18 cellular contexts compared by ENCODE assay signal in genomic region chr1:36731226-36732037, GRCh38.
A peak's percentile ranks its signal among the peaks of the same experiment; 100 is the strongest.
DNase-seq lines count a peak whose midpoint lies in the region; ATAC-seq and TF ChIP-seq lines count a peak whose summit lies in the region.
"Had no signal": no experiment of that assay in that cellular context is flagged by ENCODE, and none has a peak within 500 bp of the region (broad histone marks: within the 10 kb centered on the region; RNA-seq: fewer than 3 reads in every experiment).

No MANE protein-coding gene starts in this region.

- no peaks in the 10 kb centered on the region for H3K4me1 Mint-ChIP-seq in activated naive CD4-positive, alpha-beta T cell treated with anti-CD3 and anti-CD28 coated beads for 36 hours (ENCODE audit: low read depth)
- peaks cover 6% of the 10 kb centered on the region for H3K4me1 Mint-ChIP-seq in activated CD8-positive, alpha-beta T cell treated with anti-CD3 and anti-CD28 coated beads, Interleukin-2, amount 10 ng/mL, durations not matched to agents 7 days and 5 days (ENCODE audit: low read depth)
- peaks cover 4% of the 10 kb centered on the region for H3K4me1 Mint-ChIP-seq in progenitor cell of endocrine pancreas (ENCODE audit: low read depth)

- H2AFZ ChIP-seq in Karpas-422 (ENCODE audit: low read length), result no peak overlapping the region

- POLR2A ChIA-PET in activated CD8-positive, alpha-beta T cell treated with anti-CD3 and anti-CD28 coated beads, Interleukin-2, amount 10 ng/mL, durations not matched to agents 7 days and 5 days (lab: Charles Lee), result no interaction called here

- no peak overlapping the region for H3K4me3 ChIP-seq in Karpas-422 (ENCODE audit: low read length)
- H3K4me3 ChIP-seq in spleen, result no peak overlapping the region
- H3K4me3 ChIP-seq: mucosa of descending colon, ovary, skin epidermis, upper lobe of left lung had no signal

- peaks cover 23% of the 10 kb centered on the region for H3K4me1 ChIP-seq in Karpas-422 (ENCODE audit: low read length)
- H3K4me1 ChIP-seq in spleen, result peaks cover 0 to 22% (median 4%) of the 10 kb centered on the region in 6 donors

- H3K36me3 ChIP-seq in Karpas-422 (ENCODE audit: insufficient read depth, low read length) (no peaks in the 10 kb centered on the region), spleen (no peaks in the 10 kb centered on the region)
- H3K36me3 ChIP-seq: ovary, upper lobe of left lung had no signal

- no peaks in the 10 kb centered on the region for H3K27me3 ChIP-seq in Karpas-422 (ENCODE audit: low read length)
- peaks cover 0 to 76% (median 0%) of the 10 kb centered on the region in 7 donors for H3K27me3 ChIP-seq in spleen (replicated peaks in 1 of 7)
- H3K27me3 ChIP-seq: ovary, upper lobe of left lung had no signal

- H3K79me2 ChIP-seq in Karpas-422 (ENCODE audit: low read length), result no peaks in the 10 kb centered on the region

- CTCF ChIA-PET in activated naive CD4-positive, alpha-beta T cell treated with anti-CD3 and anti-CD28 coated beads for 36 hours (lab: Charles Lee), result interaction anchor here (0.7 kb wide), 2 partner anchors 375 to 437 kb away, joined by 3 read pairs; no protein-coding TSS in a partner anchor
- CTCF ChIA-PET in activated CD8-positive, alpha-beta T cell treated with anti-CD3 and anti-CD28 coated beads, Interleukin-2, amount 10 ng/mL, durations not matched to agents 7 days and 5 days (lab: Charles Lee), result no interaction called here

- no peaks in the 10 kb centered on the region for H3K9me3 Mint-ChIP-seq in activated naive CD4-positive, alpha-beta T cell treated with anti-CD3 and anti-CD28 coated beads for 36 hours
- H3K9me3 Mint-ChIP-seq in activated naive CD4-positive, alpha-beta T cell treated with anti-CD3 and anti-CD28 coated beads, Interleukin-2, amount 50 U/mL, for 72 hours, result no peaks in the 10 kb centered on the region
- H3K9me3 Mint-ChIP-seq in activated CD8-positive, alpha-beta T cell treated with anti-CD3 and anti-CD28 coated beads, Interleukin-2, amount 10 ng/mL, durations not matched to agents 7 days and 5 days (ENCODE audit: insufficient read depth), result no peaks in the 10 kb centered on the region
- H3K9me3 Mint-ChIP-seq in progenitor cell of endocrine pancreas (ENCODE audit: low read depth), result no peaks in the 10 kb centered on the region
- H3K9me3 Mint-ChIP-seq: activated naive CD8-positive, alpha-beta T cell treated with anti-CD3 and anti-CD28 coated beads, Interleukin-2, amount 10 ng/mL, durations not matched to agents 7 days and 5 days had no signal

- H3K9me3 ChIP-seq in Karpas-422 (ENCODE audit: low read length) (no peaks in the 10 kb centered on the region), spleen (no peaks in the 10 kb centered on the region)
- H3K9me3 ChIP-seq: mucosa of descending colon, ovary, upper lobe of left lung had no signal

- intact Hi-C loops in activated naive CD4-positive, alpha-beta T cell treated with anti-CD3 and anti-CD28 coated beads for 36 hours (cut with micrococcal nuclease), result no loop called here
- intact Hi-C loops in spleen (cut with DNase I; ENCODE audit: low total_unique reads), result no loop called here

- ATAC-seq in activated naive CD4-positive, alpha-beta T cell treated with anti-CD3 and anti-CD28 coated beads, Interleukin-2, amount 50 U/mL, for 72 hours, result no peak
- no peak for ATAC-seq in activated CD8-positive, alpha-beta T cell treated with anti-CD3 and anti-CD28 coated beads, Interleukin-2, amount 10 ng/mL, durations not matched to agents 7 days and 5 days
- ATAC-seq: left colon, mucosa of descending colon had no signal

- no peak overlapping the region for H3K9ac ChIP-seq in Karpas-422 (ENCODE audit: low read length)

- peak; percentile 45 for TF ChIP-seq CTCF in progenitor cell of endocrine pancreas (IDR thresholded peaks at IDR 0.05; ENCODE audit: unreplicated experiment)
- TF ChIP-seq CTCF in spleen (IDR thresholded peaks at IDR 0.05 in 8 of 11, conservative IDR thresholded peaks at IDR 0.05 in 3 of 11), result no peak

- H3K27me3 Mint-ChIP-seq in activated naive CD4-positive, alpha-beta T cell treated with anti-CD3 and anti-CD28 coated beads for 36 hours (ENCODE audit: low read depth), result peaks cover 34% of the 10 kb centered on the region
- peaks cover 29% of the 10 kb centered on the region for H3K27me3 Mint-ChIP-seq in activated CD8-positive, alpha-beta T cell treated with anti-CD3 and anti-CD28 coated beads, Interleukin-2, amount 10 ng/mL, durations not matched to agents 7 days and 5 days (ENCODE audit: low read depth)
- H3K27me3 Mint-ChIP-seq in progenitor cell of endocrine pancreas, result peaks cover 40% of the 10 kb centered on the region

- TF ChIP-seq POLR2A in spleen (IDR thresholded peaks at IDR 0.05), result no peak

- H3K27ac Mint-ChIP-seq in activated naive CD4-positive, alpha-beta T cell treated with anti-CD3 and anti-CD28 coated beads for 36 hours, result no peak overlapping the region
- no peak overlapping the region for H3K27ac Mint-ChIP-seq in activated naive CD4-positive, alpha-beta T cell treated with anti-CD3 and anti-CD28 coated beads, Interleukin-2, amount 50 U/mL, for 72 hours
- peak overlapping the region; percentile 50 for H3K27ac Mint-ChIP-seq in activated CD8-positive, alpha-beta T cell treated with anti-CD3 and anti-CD28 coated beads, Interleukin-2, amount 10 ng/mL, durations not matched to agents 7 days and 5 days
- H3K27ac Mint-ChIP-seq in progenitor cell of endocrine pancreas, result no peak overlapping the region
- H3K27ac Mint-ChIP-seq: activated naive CD8-positive, alpha-beta T cell treated with anti-CD3 and anti-CD28 coated beads, Interleukin-2, amount 10 ng/mL, durations not matched to agents 7 days and 5 days had no signal

- no peak overlapping the region for H3K4me3 Mint-ChIP-seq in activated naive CD4-positive, alpha-beta T cell treated with anti-CD3 and anti-CD28 coated beads for 36 hours
- no peak overlapping the region for H3K4me3 Mint-ChIP-seq in activated CD8-positive, alpha-beta T cell treated with anti-CD3 and anti-CD28 coated beads, Interleukin-2, amount 10 ng/mL, durations not matched to agents 7 days and 5 days
- no peak overlapping the region for H3K4me3 Mint-ChIP-seq in progenitor cell of endocrine pancreas (ENCODE audit: low read depth)
- H3K4me3 Mint-ChIP-seq: activated naive CD8-positive, alpha-beta T cell treated with anti-CD3 and anti-CD28 coated beads, Interleukin-2, amount 10 ng/mL, durations not matched to agents 7 days and 5 days had no signal

- no peak overlapping the region for H3K27ac ChIP-seq in Karpas-422 (ENCODE audit: low read length)
- no peak overlapping the region for H3K27ac ChIP-seq in spleen
- H3K27ac ChIP-seq: ovary, skin epidermis, upper lobe of left lung had no signal

- H3K9me2 ChIP-seq in Karpas-422 (replicated peaks; ENCODE audit: insufficient read depth, low read length), result no peaks in the 10 kb centered on the region

- no peak overlapping the region for H3K4me2 ChIP-seq in Karpas-422 (ENCODE audit: low read depth, low read length, poor library complexity, severe bottlenecking)

- 68 to 76% (median 74%) methylated on average over 11 of the region's 11 CpGs for WGBS in spleen, 5 donors

- no peaks in the 10 kb centered on the region for H3K36me3 Mint-ChIP-seq in activated naive CD4-positive, alpha-beta T cell treated with anti-CD3 and anti-CD28 coated beads for 36 hours (ENCODE audit: low read depth)
- H3K36me3 Mint-ChIP-seq in activated naive CD4-positive, alpha-beta T cell treated with anti-CD3 and anti-CD28 coated beads, Interleukin-2, amount 50 U/mL, for 72 hours, result no peaks in the 10 kb centered on the region
- H3K36me3 Mint-ChIP-seq in activated CD8-positive, alpha-beta T cell treated with anti-CD3 and anti-CD28 coated beads, Interleukin-2, amount 10 ng/mL, durations not matched to agents 7 days and 5 days (ENCODE audit: low read depth), result no peaks in the 10 kb centered on the region
- no peaks in the 10 kb centered on the region for H3K36me3 Mint-ChIP-seq in progenitor cell of endocrine pancreas (ENCODE audit: insufficient read depth)
- H3K36me3 Mint-ChIP-seq: activated naive CD8-positive, alpha-beta T cell treated with anti-CD3 and anti-CD28 coated beads, Interleukin-2, amount 10 ng/mL, durations not matched to agents 7 days and 5 days had no signal

- no peaks in the 10 kb centered on the region for H4K20me1 ChIP-seq in Karpas-422 (ENCODE audit: insufficient read depth, low read depth, low read length)

- DNase-seq in activated naive CD4-positive, alpha-beta T cell treated with anti-CD3 and anti-CD28 coated beads for 36 hours, result peak; percentile 10
- DNase-seq in activated naive CD4-positive, alpha-beta T cell treated with anti-CD3 and anti-CD28 coated beads, Interleukin-2, amount 50 U/mL, for 72 hours (ENCODE audit: low spot score in 2 of 2), result no peak
- DNase-seq in Karpas-422 (peak; percentile 75), progenitor cell of endocrine pancreas (ENCODE audit: low spot score, unreplicated experiment) (no peak), spleen (no peak), 8988T (no peak), NCI-H1092 treated with DMSO at 0.1 percent for 48 hours (lab: John Stamatoyannopoulos, UW) (no peak)
- no peak for DNase-seq in activated CD8-positive, alpha-beta T cell treated with anti-CD3 and anti-CD28 coated beads, Interleukin-2, amount 10 ng/mL, durations not matched to agents 7 days and 5 days
- DNase-seq: activated CD4-positive, CD25-positive, alpha-beta regulatory T cell treated with anti-CD3 and anti-CD28 coated beads, Interleukin-2, amount 50 U/mL, for 72 hours; activated naive CD8-positive, alpha-beta T cell treated with anti-CD3 and anti-CD28 coated beads, Interleukin-2, amount 10 ng/mL, durations not matched to agents 7 days and 5 days; left colon; mucosa of descending colon; NCI-H2081 treated with DMSO at 0.1 percent for 48 hours; ovary; stimulated activated naive CD4-positive, alpha-beta T cell; T-helper 2 cell; upper lobe of left lung had no signal

Comparison
In these comparisons a context has a peak if more than half of its experiments do, and no peak if none do; other contexts are left out.
1. DNase-seq: peak in activated naive CD4-positive, alpha-beta T cell treated with anti-CD3 and anti-CD28 coated beads for 36 hours (single experiment) and Karpas-422 (single experiment); none in activated naive CD4-positive, alpha-beta T cell treated with anti-CD3 and anti-CD28 coated beads, Interleukin-2, amount 50 U/mL, for 72 hours (0 of 2), activated CD8-positive, alpha-beta T cell treated with anti-CD3 and anti-CD28 coated beads, Interleukin-2, amount 10 ng/mL, durations not matched to agents 7 days and 5 days (single experiment), progenitor cell of endocrine pancreas (single experiment), spleen (single experiment), 8988T (single experiment) and NCI-H1092 treated with DMSO at 0.1 percent for 48 hours (single experiment).